ENCODE assay signal across 15 cellular contexts in genomic region chr3:37992271-37993066, GRCh38. TPM values are rescaled to one million over a fixed set of nuclear protein-coding genes. Genes with fewer than 3 reads are reported as not detected.
DNase-seq lines count a peak whose midpoint lies in the region; ATAC-seq, FAIRE-seq and TF ChIP-seq lines count a peak whose summit lies in the region.
"Had no signal": no experiment of that assay in that cellular context is flagged by ENCODE, and none has a peak within 500 bp of the region (broad histone marks: within the 10 kb centered on the region; RNA-seq: fewer than 3 reads in every experiment).

No MANE protein-coding gene starts in this region.

- no peak for TF ChIP-seq CTCF in heart right ventricle (IDR thresholded peaks at IDR 0.05)

- no peak overlapping the region for H3K4me3 Mint-ChIP-seq in stimulated activated naive B cell treated with anti-CD40 and anti-IgM and Interleukin-4, amounts not matched to agents 10 μg/mL and 1 μg/mL and 100 μg/mL, for 72 hours

- peaks cover 17 to 20% of the 10 kb centered on the region in 2 donors for H3K36me3 Mint-ChIP-seq in stimulated activated naive B cell treated with anti-CD40 and anti-IgM and Interleukin-4, amounts not matched to agents 10 μg/mL and 1 μg/mL and 100 μg/mL, for 72 hours

- peaks cover 0 to 3% of the 10 kb centered on the region in 2 donors for H3K9me3 Mint-ChIP-seq in stimulated activated naive B cell treated with anti-CD40 and anti-IgM and Interleukin-4, amounts not matched to agents 10 μg/mL and 1 μg/mL and 100 μg/mL, for 72 hours
- H3K9me3 Mint-ChIP-seq: T-helper 1 cell treated with Interleukin-12 subunit alpha and Interleukin-12 subunit beta and Interleukin-4 antibody, amounts not matched to agents 30 μg/mL and 1 μg/mL, for 36 hours had no signal

- ATAC-seq in right cardiac atrium, result no peak
- ATAC-seq in heart right ventricle, result no peak
- no peak for ATAC-seq in HG03442 (IDR thresholded peaks at IDR 0.05; ENCODE audit: unreplicated experiment)
- no peak for ATAC-seq in HG02840 (IDR thresholded peaks at IDR 0.05; ENCODE audit: low FRiP score, unreplicated experiment)
- no peak for ATAC-seq in stimulated activated naive B cell treated with anti-CD40 and anti-IgM and Interleukin-4, amounts not matched to agents 10 μg/mL and 1 μg/mL and 100 μg/mL, for 72 hours (replicated peaks)

- no peak overlapping the region for H3K27ac Mint-ChIP-seq in stimulated activated naive B cell treated with anti-CD40 and anti-IgM and Interleukin-4, amounts not matched to agents 10 μg/mL and 1 μg/mL and 100 μg/mL, for 72 hours

- DNase-seq in right cardiac atrium (peak in 2 of 3 donors; percentile 7 to 36), heart right ventricle (no peak), mucosa of gallbladder (ENCODE audit: low spot score) (peak; percentile 90)
- DNase-seq in activated CD4-positive, CD25-positive, alpha-beta regulatory T cell (lab: John Stamatoyannopoulos, UW), result no peak
- no peak for DNase-seq in stimulated activated naive B cell treated with anti-CD40 and anti-IgM and Interleukin-4, amounts not matched to agents 10 μg/mL and 1 μg/mL and 100 μg/mL, for 72 hours
- DNase-seq: caudate nucleus, GF-D8, NCI-H1930 had no signal

- peak; percentile 62 for FAIRE-seq in colon (lab: Jason Lieb, UNC)
- FAIRE-seq: frontal cortex had no signal

- intact Hi-C loops in right cardiac atrium (cut with DNase I), result no loop called here
- intact Hi-C loops in heart right ventricle (cut with DNase I), result no loop called here

- no peak overlapping the region for H3K4me3 ChIP-seq in right cardiac atrium (ENCODE audit: low read length)
- H3K4me3 ChIP-seq in heart right ventricle, result no peak overlapping the region
- H3K4me3 ChIP-seq: right atrium auricular region, tibial nerve had no signal

- H3K4me1 ChIP-seq in right cardiac atrium (ENCODE audit: control insufficient read depth, insufficient read depth, low read length) (no peaks in the 10 kb centered on the region), heart right ventricle (peaks cover 0 to 35% (median 12%) of the 10 kb centered on the region in 9 donors)

- 86% methylated on average over 9 of the region's 9 CpGs for WGBS in right cardiac atrium
- WGBS in heart right ventricle, 2 donors, result 84 to 89% methylated on average over 9 of the region's 9 CpGs

- H3K9me3 ChIP-seq in right cardiac atrium (ENCODE audit: control insufficient read depth, low read length) (no peaks in the 10 kb centered on the region), heart right ventricle (no peaks in the 10 kb centered on the region)
- H3K9me3 ChIP-seq: right atrium auricular region, tibial nerve had no signal

- H3K4me1 Mint-ChIP-seq in stimulated activated naive B cell treated with anti-CD40 and anti-IgM and Interleukin-4, amounts not matched to agents 10 μg/mL and 1 μg/mL and 100 μg/mL, for 72 hours, result peaks cover 26 to 40% of the 10 kb centered on the region in 2 donors

- H3K27me3 Mint-ChIP-seq in stimulated activated naive B cell treated with anti-CD40 and anti-IgM and Interleukin-4, amounts not matched to agents 10 μg/mL and 1 μg/mL and 100 μg/mL, for 72 hours, result no peaks in the 10 kb centered on the region

- H3K36me3 ChIP-seq in heart right ventricle, result peaks cover 0 to 15% (median 0%) of the 10 kb centered on the region in 9 donors
- H3K36me3 ChIP-seq: right atrium auricular region, tibial nerve had no signal

- no peak overlapping the region for H3K27ac ChIP-seq in right cardiac atrium (ENCODE audit: low read length)
- no peak overlapping the region for H3K27ac ChIP-seq in heart right ventricle

- H3K27me3 ChIP-seq in right cardiac atrium (ENCODE audit: control insufficient read depth, insufficient read depth) (no peaks in the 10 kb centered on the region), heart right ventricle (no peaks in the 10 kb centered on the region)
- H3K27me3 ChIP-seq: right atrium auricular region, tibial nerve had no signal

RNA-seq across cellular contexts. Expression of gene VILL, which starts 1.9 kb away (rescaled TPM):
- total RNA-seq in right cardiac atrium (1 to 10 TPM; 4.0 to 9.7 (median 8.8) TPM), heart right ventricle (1 to 10 TPM; 1.2 to 3.7 (median 2.1) TPM), mucosa of gallbladder (131 TPM)
- polyA plus RNA-seq in right cardiac atrium (5.4 TPM), heart right ventricle (1 to 10 TPM; 4.8 to 6.4 TPM)

RNA-seq across cellular contexts. Expression of gene PLCD1, which starts 37.0 kb away (rescaled TPM):
- total RNA-seq in right cardiac atrium (10 to 100 TPM; 12.1 to 17.7 (median 15.2) TPM), heart right ventricle (10 to 100 TPM in 6 of 10 donors, 1 to 10 TPM in 4; 6.3 to 17.7 (median 10.1) TPM), mucosa of gallbladder (43.9 TPM)
- polyA plus RNA-seq in right cardiac atrium (11.2 TPM), heart right ventricle (10 to 100 TPM; 13.0 to 20.0 TPM)

RNA-seq across cellular contexts. Expression of gene DLEC1, which starts 46.5 kb away (rescaled TPM):
- total RNA-seq in right cardiac atrium, result 1 to 10 TPM in 1 of 4 donors, under 1 TPM in 3; 0.23 to 1.0 (median 0.61) TPM
- 0.48 TPM for polyA plus RNA-seq in right cardiac atrium
- under 1 TPM in 6 of 10 donors, not detected in 4; 0.09 to 0.42 (median 0.30) TPM for total RNA-seq in heart right ventricle
- polyA plus RNA-seq in heart right ventricle, result under 1 TPM; 0.13 to 0.66 TPM
- 4.7 TPM for total RNA-seq in mucosa of gallbladder

Comparison
In these comparisons a context has a peak if more than half of its experiments do, and no peak if none do; other contexts are left out.
1. DNase-seq: peak in right cardiac atrium (2 of 3) and mucosa of gallbladder (single experiment); none in heart right ventricle (0 of 2), activated CD4-positive, CD25-positive, alpha-beta regulatory T cell (0 of 4) and stimulated activated naive B cell treated with anti-CD40 and anti-IgM and Interleukin-4, amounts not matched to agents 10 μg/mL and 1 μg/mL and 100 μg/mL, for 72 hours (single experiment).
2. RNA of gene VILL, which starts 1.9 kb away (total RNA-seq): 131 TPM in mucosa of gallbladder (single experiment); 4.0 to 9.7 TPM in right cardiac atrium and 1.2 to 3.7 TPM in heart right ventricle; every median in the first group is over 10 times any median in the second.